ENCODE assay signal across 24 cellular contexts in the genomic region with DNA sequence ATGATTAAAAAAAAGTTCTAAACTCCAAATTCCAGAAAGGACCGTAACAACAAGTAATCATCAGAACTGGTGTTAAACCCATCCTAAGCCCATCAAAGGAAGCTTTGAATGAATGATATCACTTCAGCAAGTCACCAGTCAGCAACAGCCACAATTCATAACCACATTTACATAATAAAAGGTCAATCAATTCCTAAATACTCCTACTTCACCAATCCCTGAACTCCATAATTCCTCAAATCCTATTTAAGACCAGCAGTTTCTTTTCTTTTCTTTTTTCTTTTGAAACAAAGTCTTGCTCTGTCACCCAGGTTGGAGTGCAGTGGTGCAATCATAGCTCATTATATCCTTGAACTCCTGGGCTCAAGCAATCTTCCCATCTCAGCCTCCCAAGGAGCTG.
"Had no signal": no experiment of that assay in that cellular context is flagged by ENCODE, and none has a peak within 500 bp of the region (broad histone marks: within the 10 kb centered on the region; RNA-seq: fewer than 3 reads in every experiment).

No MANE protein-coding gene starts in this region.

- H3K4me1 ChIP-seq: SJSA1 had no signal

- H3K4me3 Mint-ChIP-seq: T-helper 1 cell treated with Interleukin-12 subunit alpha and Interleukin-12 subunit beta and Interleukin-4 antibody, amounts not matched to agents 30 μg/mL and 1 μg/mL, for 36 hours had no signal

- H3K27me3 ChIP-seq: MG63, SJSA1 had no signal

- H3K9me3 ChIP-seq: SJSA1, SK-N-SH had no signal

- H3K4me3 ChIP-seq: MG63, PC-9, SJSA1 had no signal

- H3K9me3 Mint-ChIP-seq: T-helper 1 cell treated with Interleukin-12 subunit alpha and Interleukin-12 subunit beta and Interleukin-4 antibody, amounts not matched to agents 30 μg/mL and 1 μg/mL, for 36 hours had no signal

- DNase-seq: MG63, NCI-H1048, NCI-H1436, NCI-H1694, NCI-H187, NCI-H1930, NCI-H2081 treated with DMSO at 0.1 percent for 48 hours, NCI-H2107, NCI-H2171, NCI-H2227 treated with DMSO at 0.1 percent for 48 hours, NCI-H446, NCI-H510A treated with DMSO at 0.1 percent for 48 hours, NCI-H524 treated with DMSO at 0.1 percent for 48 hours, NCI-H526 treated with DMSO at 0.1 percent for 48 hours, PC-9, Right ventricle myocardium superior, SHP77 treated with DMSO at 0.1 percent for 48 hours, SK-N-SH, SW 1271, T-helper 1 cell had no signal

- H3K4me2 ChIP-seq: PC-9, SK-N-SH had no signal

- H3K9ac ChIP-seq: SK-N-SH had no signal

- H2AFZ ChIP-seq: PC-9 had no signal

- H3K36me3 ChIP-seq: MG63, SJSA1 had no signal

- H3K27ac ChIP-seq: PC-9, SJSA1 had no signal

- ATAC-seq: Panc1 had no signal

- H3K9me2 ChIP-seq: SK-N-SH had no signal

- H3K27ac Mint-ChIP-seq: T-helper 1 cell treated with Interleukin-12 subunit alpha and Interleukin-12 subunit beta and Interleukin-4 antibody, amounts not matched to agents 30 μg/mL and 1 μg/mL, for 36 hours had no signal

- FAIRE-seq: RCC 7860 had no signal
